Comparison of ENCODE assay signal across 18 cellular contexts in genomic region chr17:75241502-75241901, GRCh38. TPM values are rescaled to one million over a fixed set of nuclear protein-coding genes. Genes with fewer than 3 reads are reported as not detected.
DNase-seq lines count a peak whose midpoint lies in the region; ATAC-seq lines count a peak whose summit lies in the region.
"Had no signal": no experiment of that assay in that cellular context is flagged by ENCODE, and none has a peak within 500 bp of the region (broad histone marks: within the 10 kb centered on the region; RNA-seq: fewer than 3 reads in every experiment).

No MANE protein-coding gene starts in this region.

- no peak overlapping the region for H3K4me3 Mint-ChIP-seq in activated naive CD8-positive, alpha-beta T cell treated with anti-CD3 and anti-CD28 coated beads for 36 hours

- H3K27me3 ChIP-seq in ACC112 (ENCODE audit: insufficient read depth, low read length) = no peaks in the 10 kb centered on the region
- H3K27me3 ChIP-seq in GM23248 (replicated peaks; ENCODE audit: insufficient read depth) = no peaks in the 10 kb centered on the region

- H3K4me1 Mint-ChIP-seq in activated naive CD8-positive, alpha-beta T cell treated with anti-CD3 and anti-CD28 coated beads for 36 hours = peaks cover 51% of the 10 kb centered on the region

- H3K4me1 ChIP-seq in ACC112 (ENCODE audit: control insufficient read depth, insufficient read depth, low read length, unreplicated experiment) = peaks cover 26% of the 10 kb centered on the region
- 0 out of 2 replicates have a peak, but pooled peaks cover 3% of the 10 kb centered on the region for H3K4me1 ChIP-seq in GM23248 (ENCODE audit: insufficient read depth)

- H3K4me2 ChIP-seq in GM23248 (ENCODE audit: unreplicated experiment) = no peak overlapping the region

- H3F3A ChIP-seq in GM23248 (ENCODE audit: insufficient read depth) = peaks cover 15% of the 10 kb centered on the region

- peaks cover 30% of the 10 kb centered on the region for H3K36me3 Mint-ChIP-seq in activated naive CD8-positive, alpha-beta T cell treated with anti-CD3 and anti-CD28 coated beads for 36 hours

- DNase-seq in GM23248 (peak; percentile 23), myocyte (ENCODE audit: low read depth) (peak; percentile 21), COR-L47 (lab: John Stamatoyannopoulos, UW) (no peak), HuH-7.5 (ENCODE audit: low spot score) (no peak)
- DNase-seq in activated naive CD8-positive, alpha-beta T cell treated with anti-CD3 and anti-CD28 coated beads for 36 hours = no peak
- DNase-seq: activated CD8-positive, alpha-beta memory T cell treated with anti-CD3 and anti-CD28 coated beads, Interleukin-2, amount 50 U/mL, for 48 hours; amygdala; DND-41; erythroblast; hippocampal formation; KG1; NCI-H1417; NCI-H345; stimulated activated naive CD8-positive, alpha-beta T cell treated with anti-CD3 and anti-CD28 coated beads, Interleukin-15, amount 100 ng/mL, for 72 hours had no signal

- H4K20me1 ChIP-seq in GM23248 (ENCODE audit: insufficient read depth) = no peaks in the 10 kb centered on the region

- H3K36me3 ChIP-seq in ACC112 (ENCODE audit: insufficient read depth, low read length) (peaks cover 24% of the 10 kb centered on the region; the same call in 1 of the 2 replicates), GM23248 (ENCODE audit: low read depth) (peaks cover 12% of the 10 kb centered on the region; the same call in 1 of the 2 replicates)

- no peaks in the 10 kb centered on the region for H3K9me3 ChIP-seq in GM23248 (ENCODE audit: low read depth)

- in situ Hi-C loops in GM23248 (cut with MboI) = no loop called here

- H3K27me3 Mint-ChIP-seq in activated naive CD8-positive, alpha-beta T cell treated with anti-CD3 and anti-CD28 coated beads for 36 hours = no peaks in the 10 kb centered on the region
- H3K27me3 Mint-ChIP-seq: stimulated activated naive CD8-positive, alpha-beta T cell treated with anti-CD3 and anti-CD28 coated beads, Interleukin-15, amount 100 ng/mL, for 72 hours had no signal

- H3K27ac Mint-ChIP-seq in activated naive CD8-positive, alpha-beta T cell treated with anti-CD3 and anti-CD28 coated beads for 36 hours = peak overlapping the region; percentile 80

- H3K9me3 Mint-ChIP-seq in activated naive CD8-positive, alpha-beta T cell treated with anti-CD3 and anti-CD28 coated beads for 36 hours = no peaks in the 10 kb centered on the region
- H3K9me3 Mint-ChIP-seq: stimulated activated naive CD8-positive, alpha-beta T cell treated with anti-CD3 and anti-CD28 coated beads, Interleukin-15, amount 100 ng/mL, for 72 hours had no signal

- no peaks in the 10 kb centered on the region for H3K9me2 ChIP-seq in GM23248 (ENCODE audit: insufficient read depth)

- H3K9ac ChIP-seq in GM23248 = peak overlapping the region; percentile 49; the same call in 1 of the 2 replicates

- H3K79me2 ChIP-seq in ACC112 (ENCODE audit: control insufficient read depth, insufficient read depth, low read length, unreplicated experiment) (peaks cover under 1% of the 10 kb centered on the region), GM23248 (ENCODE audit: insufficient read depth) (peaks cover 3% of the 10 kb centered on the region)

- WGBS in GM23248 (ENCODE audit: low coverage in 1 of 2, low lambda C conversion rate in 2 of 2, missing lambda C conversion rate in 2 of 2), 2 experiments = 79 to 83% methylated on average over 9 of the region's 9 CpGs

- peak overlapping the region; percentile 90 for H3K27ac ChIP-seq in ACC112 (ENCODE audit: low read depth, low read length)
- peak overlapping the region; percentile 50 for H3K27ac ChIP-seq in GM23248
- H3K27ac ChIP-seq: VCaP had no signal

- H3K4me3 ChIP-seq in ACC112 (ENCODE audit: low read depth, low read length) = peak overlapping the region; percentile 32; the same call in 1 of the 2 replicates
- H3K4me3 ChIP-seq in GM23248 = no peak overlapping the region

- H2AFZ ChIP-seq in ACC112 (ENCODE audit: low read length, unreplicated experiment) (no peak overlapping the region), GM23248 (no peak overlapping the region)

- no peak for ATAC-seq in GM21526 (IDR thresholded peaks at IDR 0.05; ENCODE audit: low FRiP score, unreplicated experiment)
- no peak for ATAC-seq in HG03025 (IDR thresholded peaks at IDR 0.05; ENCODE audit: low FRiP score, unreplicated experiment)
- ATAC-seq: stimulated activated naive CD8-positive, alpha-beta T cell treated with anti-CD3 and anti-CD28 coated beads, Interleukin-15, amount 100 ng/mL, for 72 hours had no signal

RNA-seq across cellular contexts. Expression of gene GGA3, which starts 19.9 kb away (rescaled TPM):
- 5.9 and 12.1 TPM in 2 replicates for total RNA-seq in GM23248 (2014; rRNA removed; shearing (Covaris generic))
- polyA plus RNA-seq in GM23248 (2016; fragmentation: Nextera tagmentation; extraction: Ambion mirVana) = 15.2 and 16.0 TPM in 2 replicates
- total RNA-seq in activated naive CD8-positive, alpha-beta T cell treated with anti-CD3 and anti-CD28 coated beads for 36 hours = 10 to 100 TPM; 63.7 to 72.0 TPM
- 18.9 and 22.2 TPM in 2 replicates for total RNA-seq in myocyte
- polyA plus RNA-seq in myocyte (2012) = 22.8 TPM

RNA-seq across cellular contexts. Expression of gene MRPS7, which starts 20.2 kb away (rescaled TPM):
- total RNA-seq in GM23248 (2014; rRNA removed; shearing (Covaris generic)) = 34.8 and 41.6 TPM in 2 replicates
- 87.6 and 87.8 TPM in 2 replicates for polyA plus RNA-seq in GM23248 (2016; fragmentation: Nextera tagmentation; extraction: Ambion mirVana)
- 10 to 100 TPM; 93.5 to 96.9 TPM for total RNA-seq in activated naive CD8-positive, alpha-beta T cell treated with anti-CD3 and anti-CD28 coated beads for 36 hours
- 57.2 and 65.1 TPM in 2 replicates for total RNA-seq in myocyte
- polyA plus RNA-seq in myocyte (2012) = 77.1 TPM

RNA-seq across cellular contexts. Expression of gene MIF4GD, which starts 29.5 kb away (rescaled TPM):
- total RNA-seq in GM23248 (2014; rRNA removed; shearing (Covaris generic)) = 10.7 and 33.1 TPM in 2 replicates
- 14.1 and 14.4 TPM in 2 replicates for polyA plus RNA-seq in GM23248 (2016; fragmentation: Nextera tagmentation; extraction: Ambion mirVana)
- total RNA-seq in activated naive CD8-positive, alpha-beta T cell treated with anti-CD3 and anti-CD28 coated beads for 36 hours = 10 to 100 TPM; 35.3 to 38.1 TPM
- 8.7 and 9.9 TPM in 2 replicates for total RNA-seq in myocyte
- 31.6 TPM for polyA plus RNA-seq in myocyte (2012)

RNA-seq across cellular contexts. Expression of gene NUP85, which starts 36.0 kb away (rescaled TPM):
- 13.4 and 26.2 TPM in 2 replicates for total RNA-seq in GM23248 (2014; rRNA removed; shearing (Covaris generic))
- polyA plus RNA-seq in GM23248 (2016; fragmentation: Nextera tagmentation; extraction: Ambion mirVana) = 31.4 and 44.0 TPM in 2 replicates
- total RNA-seq in activated naive CD8-positive, alpha-beta T cell treated with anti-CD3 and anti-CD28 coated beads for 36 hours = 100 to 1,000 TPM; 134 to 137 TPM
- 20.1 and 26.1 TPM in 2 replicates for total RNA-seq in myocyte
- polyA plus RNA-seq in myocyte (2012) = 28.6 TPM

RNA-seq across cellular contexts. Expression of gene SLC25A19, which starts 47.7 kb away (rescaled TPM):
- total RNA-seq in GM23248 (2014; rRNA removed; shearing (Covaris generic)) = 6.2 and 16.9 TPM in 2 replicates
- polyA plus RNA-seq in GM23248 (2016; fragmentation: Nextera tagmentation; extraction: Ambion mirVana) = 6.7 and 6.8 TPM in 2 replicates
- total RNA-seq in activated naive CD8-positive, alpha-beta T cell treated with anti-CD3 and anti-CD28 coated beads for 36 hours = 100 to 1,000 TPM; 103 to 107 TPM
- total RNA-seq in myocyte = 3.3 and 7.5 TPM in 2 replicates
- polyA plus RNA-seq in myocyte (2012) = 13.1 TPM

Comparison
In these comparisons a context has a peak if more than half of its experiments do, and no peak if none do; other contexts are left out.
1. DNase-seq: peak in GM23248 (single experiment) and myocyte (single experiment); none in activated naive CD8-positive, alpha-beta T cell treated with anti-CD3 and anti-CD28 coated beads for 36 hours (single experiment), COR-L47 (single experiment) and HuH-7.5 (single experiment).